8 cellular contexts compared by ENCODE assay signal in the genomic region with DNA sequence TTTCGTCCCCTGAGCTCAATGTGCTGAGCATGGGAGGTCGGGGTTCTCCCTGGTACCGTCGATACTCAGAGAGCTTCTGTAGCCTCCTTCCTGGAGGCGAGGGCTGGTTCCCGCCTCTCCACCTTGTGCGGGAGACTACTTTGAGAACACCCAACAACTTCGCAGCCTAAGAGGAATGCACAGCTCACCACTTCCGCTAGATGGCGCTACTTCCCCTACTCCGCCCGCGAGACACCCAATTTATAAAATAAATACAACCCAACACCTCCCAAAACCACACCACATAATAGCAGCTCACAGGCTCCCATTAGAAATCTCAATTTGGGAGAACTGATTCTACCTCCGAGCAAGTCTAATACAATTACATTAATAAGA. TPM values are rescaled to one million over a fixed set of nuclear protein-coding genes. Genes with fewer than 3 reads are reported as not detected.
DNase-seq lines count a peak whose midpoint lies in the region; ATAC-seq lines count a peak whose summit lies in the region.

No MANE protein-coding gene starts in this region.

- peak overlapping the region; percentile 85 for H3K27ac ChIP-seq in muscle layer of colon (ENCODE audit: low read depth, low read length)

- peak overlapping the region; percentile 18 for H3K9ac ChIP-seq in muscle layer of colon (ENCODE audit: low read length)

- ATAC-seq in HG03175 (IDR thresholded peaks at IDR 0.05; ENCODE audit: unreplicated experiment): peak; percentile 65
- ATAC-seq in esophagus mucosa: peak; percentile 84

- peaks cover 47% of the 10 kb centered on the region for H3K4me1 ChIP-seq in muscle layer of colon (ENCODE audit: insufficient read depth, low read length)

- no peaks in the 10 kb centered on the region for H3K9me3 ChIP-seq in muscle layer of colon (ENCODE audit: low read length)

- no peaks in the 10 kb centered on the region for H3K36me3 ChIP-seq in muscle layer of colon (ENCODE audit: insufficient read depth, low read length)

- no peaks in the 10 kb centered on the region for H3K27me3 ChIP-seq in muscle layer of colon (ENCODE audit: control insufficient read depth in 1 of 2, insufficient read depth in 2 of 2, low read length in 2 of 2)

- DNase-seq in DMS79 treated with DMSO at 0.1 percent for 48 hours (lab: John Stamatoyannopoulos, UW) (peak; percentile 29), DMS79 (lab: John Stamatoyannopoulos, UW) (no peak), NCI-H774 (lab: John Stamatoyannopoulos, UW) (peak; percentile 35)
- DNase-seq in activated CD8-positive, alpha-beta memory T cell treated with anti-CD3 and anti-CD28 coated beads, Interleukin-2, amount 50 U/mL, for 48 hours: peak; percentile 86
- peak; percentile 38 to 48 for DNase-seq in stimulated activated CD8-positive, alpha-beta memory T cell treated with anti-CD3 and anti-CD28 coated beads, Interleukin-7, amount 100 ng/mL, for 1 hour (ENCODE audit: low read depth in 2 of 2)

- peak overlapping the region; percentile 69 to 75 for H3K4me3 ChIP-seq in muscle layer of colon (ENCODE audit: low read depth in 1 of 2, low read length in 2 of 2)

RNA-seq across cellular contexts. Expression of a gene that starts 1.2 kb away (rescaled TPM):
- 40.5 TPM for total RNA-seq in esophagus mucosa
